In the genomic region with DNA sequence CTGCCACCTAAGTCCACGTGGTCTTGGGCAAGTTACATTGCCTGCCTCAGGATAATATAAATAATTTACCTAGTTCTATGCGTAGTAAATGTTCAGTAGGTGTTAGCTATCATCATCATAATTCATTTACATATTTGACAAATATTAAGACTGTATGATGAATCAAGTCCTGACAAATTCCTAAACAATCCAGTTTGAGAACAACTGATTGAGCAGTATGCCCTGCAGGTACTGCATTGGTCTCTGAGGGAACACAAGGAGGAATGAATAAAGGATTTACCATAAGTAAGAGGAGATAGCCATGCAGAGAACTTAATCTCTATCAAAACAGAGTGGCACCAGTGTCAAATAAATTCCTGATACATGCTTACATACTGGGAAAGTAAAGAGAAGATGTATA, we compare ENCODE assay signal across 19 cellular contexts.
A peak's percentile ranks its signal among the peaks of the same experiment; 100 is the strongest.
DNase-seq lines count a peak whose midpoint lies in the region; ATAC-seq and TF ChIP-seq lines count a peak whose summit lies in the region.
"Had no signal": no experiment of that assay in that cellular context is flagged by ENCODE, and none has a peak within 500 bp of the region (broad histone marks: within the 10 kb centered on the region; RNA-seq: fewer than 3 reads in every experiment).

No MANE protein-coding gene starts in this region.

- dilution Hi-C loops in mammary epithelial cell (cut with HindIII; ENCODE audit: low sequenced_read_pairs), result no loop called here

- no peaks in the 10 kb centered on the region for H3K79me2 ChIP-seq in mammary epithelial cell (ENCODE audit: insufficient read depth, low read length)

- CTCF ChIA-PET in mammary epithelial cell (lab: Charles Lee; ENCODE audit: low non-redundant PET) (no interaction called here), MCF 10A (lab: Yijun Ruan, JAX) (interaction anchor here (0.5 kb wide), 1 partner anchor 189 kb away, joined by 3 read pairs; no protein-coding TSS in a partner anchor)

- POLR2A ChIA-PET in MCF 10A (lab: Yijun Ruan, JAX), result interaction anchor here (0.5 kb wide), 1 partner anchor 369 kb away, joined by 4 read pairs; no protein-coding TSS in a partner anchor

- no peak overlapping the region for H3K9ac ChIP-seq in mammary epithelial cell (ENCODE audit: insufficient read depth, low read length)
- H3K9ac ChIP-seq: BLaER1 treated with 17β-estradiol and CSF1 and Interleukin-3, amounts not matched to agents 10 nM and 100 nM had no signal

- H3K27ac ChIP-seq in mammary epithelial cell (ENCODE audit: insufficient read depth, low read depth, low read length), result no peak overlapping the region
- H3K27ac ChIP-seq in epithelial cell of prostate, result peak overlapping the region; percentile 27
- H3K27ac ChIP-seq in foreskin keratinocyte, result no peak overlapping the region
- H3K27ac ChIP-seq: 22Rv1; A549; BLaER1 treated with 17β-estradiol and CSF1 and Interleukin-3, amounts not matched to agents 10 nM and 100 nM; C4-2B had no signal

- no peak overlapping the region for H3K4me3 ChIP-seq in mammary epithelial cell (replicated peaks in 1 of 3; ENCODE audit: insufficient read depth in 1 of 3, low read depth in 2 of 3, low read length in 3 of 3)
- H3K4me3 ChIP-seq: A549; BLaER1 treated with 17β-estradiol and CSF1 and Interleukin-3, amounts not matched to agents 10 nM and 100 nM had no signal

- TF ChIP-seq CTCF in mammary epithelial cell (conservative IDR thresholded peaks at IDR 0.05 in 1 of 2, IDR thresholded peaks at IDR 0.05 in 1 of 2; ENCODE audit: extremely low read depth in 1 of 2, insufficient read depth in 1 of 2, low read depth in 1 of 2, low read length in 2 of 2), result no peak
- TF ChIP-seq CTCF in MCF 10A (IDR thresholded peaks at IDR 0.05; ENCODE audit: unreplicated experiment), result no peak
- no peak for TF ChIP-seq CTCF in foreskin keratinocyte (conservative IDR thresholded peaks at IDR 0.05)

- no peak overlapping the region for H3K27ac Mint-ChIP-seq in MCF 10A (ENCODE audit: low read depth, unreplicated experiment)
- H3K27ac Mint-ChIP-seq: B cell; CD4-positive, alpha-beta T cell; CD8-positive, alpha-beta T cell had no signal

- peaks cover 7% of the 10 kb centered on the region for H3K4me1 Mint-ChIP-seq in MCF 10A (ENCODE audit: insufficient read depth, unreplicated experiment)
- H3K4me1 Mint-ChIP-seq in activated T-cell treated with anti-CD3 and anti-CD28 coated beads, Interleukin-2, amount 50 U/mL, for 4 hours (ENCODE audit: low read depth), result no peaks in the 10 kb centered on the region
- H3K4me1 Mint-ChIP-seq: B cell had no signal

- no peaks in the 10 kb centered on the region for H3K27me3 ChIP-seq in mammary epithelial cell (ENCODE audit: insufficient read depth, low read length)
- H3K27me3 ChIP-seq in foreskin keratinocyte, result no peaks in the 10 kb centered on the region
- H3K27me3 ChIP-seq: BLaER1 treated with 17β-estradiol and CSF1 and Interleukin-3, amounts not matched to agents 10 nM and 100 nM had no signal

- H3K9me3 ChIP-seq in mammary epithelial cell (replicated peaks; ENCODE audit: insufficient read depth, low read length), result no peaks in the 10 kb centered on the region
- H3K9me3 ChIP-seq: A549; BLaER1 treated with 17β-estradiol and CSF1 and Interleukin-3, amounts not matched to agents 10 nM and 100 nM; Caco-2 had no signal

- H3K27me3 Mint-ChIP-seq in MCF 10A (ENCODE audit: insufficient read depth, unreplicated experiment), result no peaks in the 10 kb centered on the region
- H3K27me3 Mint-ChIP-seq in activated T-cell treated with anti-CD3 and anti-CD28 coated beads, Interleukin-2, amount 50 U/mL, for 4 hours (ENCODE audit: low read depth), result no peaks in the 10 kb centered on the region

- H3K9me3 Mint-ChIP-seq in MCF 10A (ENCODE audit: unreplicated experiment), result no peaks in the 10 kb centered on the region
- H3K9me3 Mint-ChIP-seq in activated T-cell treated with anti-CD3 and anti-CD28 coated beads, Interleukin-2, amount 50 U/mL, for 4 hours, result peaks cover 9% of the 10 kb centered on the region

- peak; percentile 5 for DNase-seq in mammary epithelial cell
- DNase-seq in MCF 10A (ENCODE audit: unreplicated experiment), result no peak
- DNase-seq in epithelial cell of prostate (ENCODE audit: low read depth, low spot score), result no peak
- peak; percentile 37 to 66 for DNase-seq in foreskin keratinocyte
- DNase-seq in iPS-NIHi7 (ENCODE audit: extremely low spot score), result no peak
- no peak for DNase-seq in activated T-cell treated with anti-CD3 and anti-CD28 coated beads, Interleukin-2, amount 50 U/mL, for 4 hours
- DNase-seq: AML-193; Caco-2; Calu3; CD4-positive, alpha-beta T cell; CD8-positive, alpha-beta T cell; DMS79 treated with DMSO at 0.1 percent for 48 hours; GF-D8 had no signal

- peak overlapping the region; percentile 24 for H2AFZ ChIP-seq in mammary epithelial cell (ENCODE audit: low read depth, low read length)

- no peaks in the 10 kb centered on the region for H3K36me3 Mint-ChIP-seq in MCF 10A (ENCODE audit: insufficient read depth, unreplicated experiment)
- H3K36me3 Mint-ChIP-seq in activated T-cell treated with anti-CD3 and anti-CD28 coated beads, Interleukin-2, amount 50 U/mL, for 4 hours (ENCODE audit: insufficient read depth), result no peaks in the 10 kb centered on the region
- H3K36me3 Mint-ChIP-seq: CD8-positive, alpha-beta T cell had no signal

- H3K4me2 ChIP-seq in mammary epithelial cell (ENCODE audit: insufficient read depth, low read depth, low read length), result peak overlapping the region; percentile 28
- H3K4me2 ChIP-seq: A549; BLaER1 treated with 17β-estradiol and CSF1 and Interleukin-3, amounts not matched to agents 10 nM and 100 nM had no signal

- no TSS peak for BruUV-seq in mammary epithelial cell (replicated peaks; lab: Mats Ljungman, UMichigan)
- no TSS peak for BruUV-seq in MCF 10A (replicated peaks; lab: Mats Ljungman, UMichigan)

- ATAC-seq in foreskin keratinocyte (peak; percentile 66), GM19328 (IDR thresholded peaks at IDR 0.05; ENCODE audit: unreplicated experiment) (no peak)
- ATAC-seq in activated T-cell treated with anti-CD3 and anti-CD28 coated beads, Interleukin-2, amount 50 U/mL, for 4 hours, result no peak
- ATAC-seq: A549; CD8-positive, alpha-beta T cell had no signal

- no peak overlapping the region for H3K4me3 Mint-ChIP-seq in MCF 10A (ENCODE audit: unreplicated experiment)
- H3K4me3 Mint-ChIP-seq in activated T-cell treated with anti-CD3 and anti-CD28 coated beads, Interleukin-2, amount 50 U/mL, for 4 hours, result no peak overlapping the region
- H3K4me3 Mint-ChIP-seq: B cell; CD4-positive, alpha-beta T cell; CD8-positive, alpha-beta T cell had no signal

- H3K36me3 ChIP-seq in mammary epithelial cell (ENCODE audit: insufficient read depth, low read length), result peaks cover 1% of the 10 kb centered on the region
- H3K36me3 ChIP-seq: BLaER1 treated with 17β-estradiol and CSF1 and Interleukin-3, amounts not matched to agents 10 nM and 100 nM had no signal

- H3K4me1 ChIP-seq in mammary epithelial cell (ENCODE audit: insufficient read depth, low read length), result peaks cover 11% of the 10 kb centered on the region
- H3K4me1 ChIP-seq in foreskin keratinocyte, result peaks cover 13% of the 10 kb centered on the region
- H3K4me1 ChIP-seq: A549; BLaER1 treated with 17β-estradiol and CSF1 and Interleukin-3, amounts not matched to agents 10 nM and 100 nM; Caco-2 had no signal

- no peaks in the 10 kb centered on the region for H4K20me1 ChIP-seq in mammary epithelial cell (ENCODE audit: insufficient read depth, low read length)
- H4K20me1 ChIP-seq: BLaER1 treated with 17β-estradiol and CSF1 and Interleukin-3, amounts not matched to agents 10 nM and 100 nM had no signal

- in situ Hi-C loops in mammary epithelial cell (cut with MboI; ENCODE audit: low sequenced_read_pairs in 2 of 2), result no loop called here

- WGBS in mammary epithelial cell (ENCODE audit: low coverage, missing lambda C conversion rate), result 63% methylated on average over 2 of the region's 2 CpGs

- intact Hi-C loops in mammary epithelial cell (cut with micrococcal nuclease), result no loop called here
- intact Hi-C loops in MCF 10A (cut with micrococcal nuclease), result no loop called here

Comparison
In these comparisons a context has a peak if more than half of its experiments do, and no peak if none do; other contexts are left out.
1. DNase-seq: peak in mammary epithelial cell (single experiment) and foreskin keratinocyte (2 of 2); none in MCF 10A (single experiment), epithelial cell of prostate (single experiment), iPS-NIHi7 (single experiment) and activated T-cell treated with anti-CD3 and anti-CD28 coated beads, Interleukin-2, amount 50 U/mL, for 4 hours (single experiment).